Comparison of ENCODE assay signal across 8 cellular contexts in the genomic region with DNA sequence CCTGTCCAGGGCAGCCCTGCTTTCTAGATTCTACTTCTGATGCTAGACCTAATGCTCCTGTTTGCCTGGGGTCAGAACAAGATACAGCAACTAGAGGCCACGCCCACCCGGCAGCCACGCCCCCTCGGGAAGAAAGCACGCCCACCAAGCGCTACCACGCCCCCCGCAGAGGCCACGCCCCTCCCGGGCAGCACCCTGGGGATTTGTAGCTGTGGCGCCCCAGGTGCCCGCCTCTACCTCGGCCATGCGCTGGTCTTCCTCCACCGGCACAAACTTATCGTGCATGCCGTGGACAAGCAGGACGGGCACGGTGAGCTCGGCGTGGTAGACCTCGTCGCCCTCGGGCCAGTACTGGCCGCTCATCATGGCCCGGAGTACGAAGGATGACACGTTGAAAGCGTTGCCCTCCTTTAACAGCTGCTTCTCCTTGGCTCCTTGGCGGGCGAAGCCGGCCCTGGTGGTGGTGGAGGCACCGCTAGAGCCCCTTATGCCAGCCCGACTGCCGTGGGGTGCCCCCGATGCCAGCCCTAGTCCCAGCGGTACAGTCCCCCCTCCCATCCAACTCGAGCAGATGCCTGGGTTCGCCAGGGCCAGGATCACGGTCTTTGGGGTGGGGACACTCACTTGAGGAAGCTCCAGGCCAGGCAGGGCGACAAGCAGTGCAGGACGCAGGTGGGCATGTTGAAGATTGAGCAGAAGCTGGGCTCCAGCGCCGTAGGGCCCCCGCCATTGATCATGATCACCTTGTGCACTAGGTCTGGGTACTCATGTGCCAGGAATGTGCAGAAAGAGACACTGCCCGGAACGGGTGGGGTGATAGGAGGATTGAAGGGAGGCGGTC. TPM values are rescaled to one million over a fixed set of nuclear protein-coding genes. Genes with fewer than 3 reads are reported as not detected.
A peak's percentile ranks its signal among the peaks of the same experiment; 100 is the strongest.
DNase-seq lines count a peak whose midpoint lies in the region; ATAC-seq and TF ChIP-seq lines count a peak whose summit lies in the region.

No MANE protein-coding gene starts in this region.

- H3K4me3 Mint-ChIP-seq in CD14-positive monocyte, result no peak overlapping the region

- TF ChIP-seq POLR2A in ovary (IDR thresholded peaks at IDR 0.05), result no peak

- H3K27ac Mint-ChIP-seq in CD14-positive monocyte, result no peak overlapping the region

- peaks cover 2% of the 10 kb centered on the region for H3K4me1 ChIP-seq in ovary (ENCODE audit: insufficient read depth)

- 77 to 81% (median 79%) methylated on average over 47 to 48 of the region's 48 CpGs for WGBS in ovary, 3 donors

- H3K36me3 Mint-ChIP-seq in CD14-positive monocyte, result peaks cover 14 to 44% of the 10 kb centered on the region in 2 donors

- peaks cover 4 to 14% (median 12%) of the 10 kb centered on the region in 7 donors for H3K9me3 Mint-ChIP-seq in CD14-positive monocyte

- ATAC-seq in HG03039 (IDR thresholded peaks at IDR 0.05; ENCODE audit: unreplicated experiment) (no peak), GM19324 (IDR thresholded peaks at IDR 0.05; ENCODE audit: low FRiP score, unreplicated experiment) (no peak)

- TF ChIP-seq CTCF in ovary (IDR thresholded peaks at IDR 0.05) (no peak), CD14-positive monocyte (IDR thresholded peaks at IDR 0.05) (no peak)

- DNase-seq in GM03348 (ENCODE audit: low spot score) (peak; percentile 61), NCI-H82 treated with DMSO at 0.1 percent for 48 hours (lab: John Stamatoyannopoulos, UW; ENCODE audit: unreplicated experiment) (peak; percentile 36), ovary (peak in 3 of 5 donors; percentile 57 to 66 (median 65)), glomerular visceral epithelial cell (ENCODE audit: extremely low spot score) (no peak), CD14-positive monocyte (ENCODE audit: low spot score) (no peak)
- DNase-seq in activated naive CD4-positive, alpha-beta T cell treated with Interleukin-2 at 50 U/mL for 16 hours, result peak; percentile 59

- no peaks in the 10 kb centered on the region for H3K27me3 ChIP-seq in ovary

- H3K4me3 ChIP-seq in ovary, result no peak overlapping the region

- H3K27ac ChIP-seq in ovary, result no peak overlapping the region

- H3K9me3 ChIP-seq in ovary, result no peaks in the 10 kb centered on the region

- H3K36me3 ChIP-seq in ovary, result no peaks in the 10 kb centered on the region

- intact Hi-C loops in ovary (cut with DNase I), result loop anchor here in 1 of 4 donors (5.0 kb wide), 1 partner anchor 53 kb away; no protein-coding TSS in a partner anchor
- intact Hi-C loops in CD14-positive monocyte (cut with micrococcal nuclease), result loop anchor here (5.0 to 10.0 kb wide), 2 partner anchors 91 to 93 kb away; no protein-coding TSS in a partner anchor

- peaks cover 0 to 6% (median 0%) of the 10 kb centered on the region in 3 donors for H3K27me3 Mint-ChIP-seq in CD14-positive monocyte (ENCODE audit: low read depth in 3 of 3)

- TF ChIP-seq EP300 in ovary (IDR thresholded peaks at IDR 0.05), result no peak

- peaks cover 9% of the 10 kb centered on the region for H3K4me1 Mint-ChIP-seq in CD14-positive monocyte

RNA-seq across cellular contexts. Expression of gene ABHD8, which starts 9.0 kb away (rescaled TPM):
- 10 to 100 TPM; 12.4 to 25.1 (median 19.1) TPM for total RNA-seq in ovary
- polyA plus RNA-seq in ovary (10 to 100 TPM in 1 of 2 donors, under 1 TPM in 1; 0.55 to 15.3 TPM), CD14-positive monocyte (10 to 100 TPM; 12.5 to 14.9 TPM)

RNA-seq across cellular contexts. Expression of gene MRPL34, which starts 11.4 kb away (rescaled TPM):
- total RNA-seq in ovary, result 10 to 100 TPM; 39.5 to 93.4 (median 53.4) TPM
- polyA plus RNA-seq in ovary (10 to 100 TPM; 62.7 to 93.0 TPM), CD14-positive monocyte (100 to 1,000 TPM; 155 to 208 TPM)

RNA-seq across cellular contexts. Expression of gene ANKLE1, which starts 12.6 kb away (rescaled TPM):
- 1 to 10 TPM in 4 of 7 donors, under 1 TPM in 3; 0.23 to 1.6 (median 1.4) TPM for total RNA-seq in ovary
- under 1 TPM; 0.12 to 0.65 TPM for polyA plus RNA-seq in ovary
- 1 to 10 TPM; 1.3 to 2.2 TPM for polyA plus RNA-seq in CD14-positive monocyte

RNA-seq across cellular contexts. Expression of gene DDA1, which starts 15.1 kb away (rescaled TPM):
- 10 to 100 TPM in 6 of 7 donors, 1 to 10 TPM in 1; 6.3 to 29.3 (median 18.6) TPM for total RNA-seq in ovary
- 10 to 100 TPM; 29.1 to 32.6 TPM for polyA plus RNA-seq in ovary
- polyA plus RNA-seq in CD14-positive monocyte, result 10 to 100 TPM; 22.5 to 23.8 TPM

RNA-seq across cellular contexts. Expression of gene BABAM1, which starts 27.0 kb away (rescaled TPM):
- 10 to 100 TPM; 37.4 to 74.8 (median 57.8) TPM for total RNA-seq in ovary
- polyA plus RNA-seq in ovary, result 10 to 100 TPM; 62.6 to 99.1 TPM
- polyA plus RNA-seq in CD14-positive monocyte, result 100 to 1,000 TPM in 1 of 2 donors, 10 to 100 TPM in 1; 90.3 to 106 TPM

Comparison
In these comparisons a context has a peak if more than half of its experiments do, and no peak if none do; other contexts are left out.
1. DNase-seq: peak in GM03348 (single experiment), NCI-H82 treated with DMSO at 0.1 percent for 48 hours (single experiment), activated naive CD4-positive, alpha-beta T cell treated with Interleukin-2 at 50 U/mL for 16 hours (single experiment) and ovary (3 of 5); none in glomerular visceral epithelial cell (single experiment) and CD14-positive monocyte (single experiment).